30 cellular contexts compared by ENCODE assay signal in the genomic region with DNA sequence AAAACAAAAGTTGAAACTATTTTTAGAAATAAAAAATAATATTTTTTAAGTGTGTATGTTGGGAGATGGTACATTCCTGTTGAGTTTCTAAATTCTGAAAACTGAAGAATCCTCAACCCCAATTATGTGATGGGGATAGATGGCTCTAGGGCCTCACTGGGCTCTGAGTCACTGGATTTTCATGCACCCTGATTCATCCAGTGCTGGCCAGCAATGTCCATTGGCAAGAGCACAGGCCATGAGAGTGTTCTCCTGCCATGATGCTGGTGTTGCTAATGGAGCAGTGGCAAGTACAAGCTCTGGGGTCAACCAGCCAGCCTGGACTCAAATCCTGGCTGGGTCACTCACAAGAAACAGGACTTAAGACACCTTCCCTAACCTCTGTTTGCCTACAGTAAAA. TPM values are rescaled to one million over a fixed set of nuclear protein-coding genes. Genes with fewer than 3 reads are reported as not detected.
DNase-seq lines count a peak whose midpoint lies in the region; ATAC-seq, FAIRE-seq and TF ChIP-seq lines count a peak whose summit lies in the region.
"Had no signal": no experiment of that assay in that cellular context is flagged by ENCODE, and none has a peak within 500 bp of the region (broad histone marks: within the 10 kb centered on the region; RNA-seq: fewer than 3 reads in every experiment).

No MANE protein-coding gene starts in this region.

- TF ChIP-seq CTCF in bronchial epithelial cell (IDR thresholded peaks at IDR 0.05; ENCODE audit: insufficient read depth, low read length, severe bottlenecking) (no peak), foreskin fibroblast (IDR thresholded peaks at IDR 0.05; ENCODE audit: low read depth, low read length) (no peak), GM20000 (IDR thresholded peaks at IDR 0.05; ENCODE audit: extremely low read depth, missing control alignments) (no peak), upper lobe of left lung (IDR thresholded peaks at IDR 0.05) (no peak)

- no peak overlapping the region for H3K4me3 ChIP-seq in bronchial epithelial cell (ENCODE audit: low read depth, low read length)
- no peak overlapping the region for H3K4me3 ChIP-seq in foreskin fibroblast (ENCODE audit: low read depth in 1 of 2, low read length in 2 of 2)
- no peak overlapping the region for H3K4me3 ChIP-seq in SJCRH30
- H3K4me3 ChIP-seq in upper lobe of left lung, result no peak overlapping the region
- H3K4me3 ChIP-seq: thyroid gland had no signal

- peaks cover 3% of the 10 kb centered on the region; the same call in 1 of the 2 replicates for H3K4me1 ChIP-seq in SJCRH30
- H3K4me1 ChIP-seq in upper lobe of left lung, result no peaks in the 10 kb centered on the region
- H3K4me1 ChIP-seq: thyroid gland had no signal

- no peak for TF ChIP-seq POLR2A in upper lobe of left lung (IDR thresholded peaks at IDR 0.05)

- H3K27ac ChIP-seq in SJCRH30, result no peak overlapping the region
- H3K27ac ChIP-seq in upper lobe of left lung, result no peak overlapping the region
- H3K27ac ChIP-seq: epithelial cell of prostate, thyroid gland had no signal

- FAIRE-seq in bronchial epithelial cell (lab: Jason Lieb, UNC), result no peak
- FAIRE-seq: RCC 7860 had no signal

- H3K36me3 ChIP-seq in bronchial epithelial cell (ENCODE audit: control insufficient read depth, insufficient read depth, low read length), result no peaks in the 10 kb centered on the region
- H3K36me3 ChIP-seq in SJCRH30, result no peaks in the 10 kb centered on the region
- H3K36me3 ChIP-seq in upper lobe of left lung, result no peaks in the 10 kb centered on the region
- H3K36me3 ChIP-seq: thyroid gland had no signal

- peak; percentile 87 for DNase-seq in AG20443 (ENCODE audit: low spot score)
- DNase-seq in M059J (ENCODE audit: low read depth), result peak; percentile 63
- DNase-seq in bronchial epithelial cell (ENCODE audit: low read depth), result peak; percentile 33
- peak; percentile 64 to 78 for DNase-seq in foreskin fibroblast
- no peak for DNase-seq in NCI-H510A treated with DMSO at 0.1 percent for 48 hours (lab: John Stamatoyannopoulos, UW)
- no peak for DNase-seq in SJCRH30
- no peak for DNase-seq in GM20000 (ENCODE audit: low spot score)
- no peak for DNase-seq in upper lobe of left lung
- DNase-seq: activated CD8-positive, alpha-beta memory T cell treated with anti-CD3 and anti-CD28 coated beads for 24 hours; activated naive CD4-positive, alpha-beta T cell treated with anti-CD3 and anti-CD28 coated beads for 36 hours; activated T-cell treated with anti-CD3 and anti-CD28 coated beads, Interleukin-2, amount 50 U/mL, for 4 hours; CD4-positive, alpha-beta T cell; DMS153; H9; Karpas-422; NCI-H1105; NCI-H2029 treated with DMSO at 0.1 percent for 48 hours; NCI-H510A; nephron progenitor cell; SK-N-SH; stimulated activated CD4-positive, alpha-beta T cell treated with anti-CD3 and anti-CD28 coated beads, Interleukin-1b, Interleukin-23, amount 100 ng/mL, for 48 hours; T-helper 9 cell; thyroid gland had no signal

- H3K27me3 ChIP-seq in bronchial epithelial cell (ENCODE audit: control insufficient read depth, insufficient read depth, low read length), result peaks cover 9% of the 10 kb centered on the region
- peaks cover 10% of the 10 kb centered on the region; the same call in 1 of the 2 replicates for H3K27me3 ChIP-seq in SJCRH30
- no peaks in the 10 kb centered on the region for H3K27me3 ChIP-seq in upper lobe of left lung
- H3K27me3 ChIP-seq: thyroid gland had no signal

- H3K9me3 ChIP-seq in SJCRH30 (replicated peaks), result no peaks in the 10 kb centered on the region
- H3K9me3 ChIP-seq in upper lobe of left lung, result no peaks in the 10 kb centered on the region
- H3K9me3 ChIP-seq: SK-N-SH, thyroid gland had no signal

- no peak for TF ChIP-seq EP300 in upper lobe of left lung (IDR thresholded peaks at IDR 0.05)

- no peak for ATAC-seq in upper lobe of left lung (ENCODE audit: low FRiP score in 2 of 2)
- ATAC-seq: activated CD4-positive, CD25-positive, alpha-beta regulatory T cell treated with anti-CD3 and anti-CD28 coated beads, Interleukin-2, amount 50 U/mL, for 24 hours; activated T-cell treated with anti-CD3 and anti-CD28 coated beads, Interleukin-2, amount 50 U/mL, for 4 hours; stimulated activated memory B cell treated with anti-CD40 and anti-IgM and Interleukin-4, amounts not matched to agents 10 μg/mL and 1 μg/mL and 100 μg/mL, for 72 hours had no signal

RNA-seq across cellular contexts. Expression of a gene that starts 23.3 kb away (rescaled TPM):
- not detected in 2 replicates for total RNA-seq in M059J (2014; rRNA removed; shearing (Covaris generic))
- not detected in 2 replicates for total RNA-seq in bronchial epithelial cell
- total RNA-seq in SJCRH30 (2014; rRNA removed; shearing (Covaris generic)), result not detected in 2 replicates
- total RNA-seq in upper lobe of left lung, result not detected
- total RNA-seq: activated naive CD4-positive, alpha-beta T cell treated with anti-CD3 and anti-CD28 coated beads for 36 hours; activated T-cell treated with anti-CD3 and anti-CD28 coated beads, Interleukin-2, amount 50 U/mL, for 4 hours; CD4-positive, alpha-beta T cell; dermis microvascular lymphatic vessel endothelial cell; glomerular endothelial cell; H9; mononuclear cell; thyroid gland had no signal

Comparison
In these comparisons a context has a peak if more than half of its experiments do, and no peak if none do; other contexts are left out.
1. DNase-seq: peak in AG20443 (single experiment), M059J (single experiment), bronchial epithelial cell (single experiment) and foreskin fibroblast (2 of 2); none in NCI-H510A treated with DMSO at 0.1 percent for 48 hours (single experiment), SJCRH30 (0 of 2), GM20000 (single experiment) and upper lobe of left lung (0 of 2).